In genomic region chrX:77785400-77785745, GRCh38 we compare ENCODE assay signal across 8 cellular contexts.
DNase-seq lines count a peak whose midpoint lies in the region; ATAC-seq and TF ChIP-seq lines count a peak whose summit lies in the region.

No MANE protein-coding gene starts in this region.

- DNase-seq in NCI-H1436 (lab: John Stamatoyannopoulos, UW) = peak; percentile 36
- no peak for DNase-seq in NCI-H1436 treated with DMSO at 0.1 percent for 48 hours (lab: John Stamatoyannopoulos, UW)
- peak; percentile 40 for DNase-seq in NCI-H2227 treated with DMSO at 0.1 percent for 48 hours (lab: John Stamatoyannopoulos, UW)
- DNase-seq in brain microvascular endothelial cell = no peak
- peak; percentile 60 for DNase-seq in islet precursor cell
- no peak for DNase-seq in NCI-H524 treated with DMSO at 0.1 percent for 48 hours (lab: John Stamatoyannopoulos, UW)

- peaks cover 0 to 5% (median 0%) of the 10 kb centered on the region in 5 donors for H3K9me3 ChIP-seq in subcutaneous abdominal adipose tissue (ENCODE audit: control insufficient read depth in 5 of 5, low read length in 5 of 5)

- peaks cover 0 to 20% (median 16%) of the 10 kb centered on the region in 5 donors for H3K4me1 ChIP-seq in subcutaneous abdominal adipose tissue (ENCODE audit: control insufficient read depth in 5 of 5, insufficient read depth in 5 of 5, low read length in 5 of 5)

- H3K36me3 ChIP-seq in brain microvascular endothelial cell (replicated peaks) = no peaks in the 10 kb centered on the region
- no peaks in the 10 kb centered on the region for H3K36me3 ChIP-seq in subcutaneous abdominal adipose tissue (ENCODE audit: control insufficient read depth in 5 of 5, insufficient read depth in 5 of 5, low read length in 5 of 5)

- H3K27ac ChIP-seq in brain microvascular endothelial cell (no peak overlapping the region), subcutaneous abdominal adipose tissue (ENCODE audit: low read depth, low read length) (peak overlapping the region; percentile 18)

- H3K9ac ChIP-seq in subcutaneous abdominal adipose tissue (ENCODE audit: low read length in 5 of 5) = peak overlapping the region in 4 of 5 donors; percentile 40 to 68 (median 56)

- TF ChIP-seq CTCF in brain microvascular endothelial cell (IDR thresholded peaks at IDR 0.05; ENCODE audit: low read depth, low read length, missing control alignments) = no peak

- H3K4me3 ChIP-seq in brain microvascular endothelial cell (ENCODE audit: low read depth, low read length) = peak overlapping the region; percentile 74
- H3K4me3 ChIP-seq in subcutaneous abdominal adipose tissue (ENCODE audit: low read depth in 1 of 5, low read length in 5 of 5) = peak overlapping the region; percentile 57 to 82 (median 71)

- in situ Hi-C loops in brain microvascular endothelial cell (cut with HindIII; ENCODE audit: low pct_ligation_motif_present, low sequenced_read_pairs) = no loop called here

- H3K27me3 ChIP-seq in brain microvascular endothelial cell (replicated peaks) (no peaks in the 10 kb centered on the region), subcutaneous abdominal adipose tissue (ENCODE audit: control insufficient read depth in 5 of 5, insufficient read depth in 4 of 5, low read length in 5 of 5) (no peaks in the 10 kb centered on the region)

- no peak for ATAC-seq in GM21526 (IDR thresholded peaks at IDR 0.05; ENCODE audit: low FRiP score, unreplicated experiment)

Comparison
In these comparisons a context has a peak if more than half of its experiments do, and no peak if none do; other contexts are left out.
1. DNase-seq: peak in NCI-H1436 (single experiment), NCI-H2227 treated with DMSO at 0.1 percent for 48 hours (single experiment) and islet precursor cell (single experiment); none in NCI-H1436 treated with DMSO at 0.1 percent for 48 hours (single experiment), brain microvascular endothelial cell (single experiment) and NCI-H524 treated with DMSO at 0.1 percent for 48 hours (single experiment).